ENCODE assay signal across 1 cellular context in genomic region chr6:16751251-16751946, GRCh38.
A peak's percentile ranks its signal among the peaks of the same experiment; 100 is the strongest.
TF ChIP-seq lines count a peak whose summit lies in the region.

No MANE protein-coding gene starts in this region.

TF ChIP-seq in HepG2, 621 proteins besides CTCF, POLR2A, EP300 and RAD21 (continued from another document):
- TF ChIP-seq RNF2 (conservative IDR thresholded peaks at IDR 0.05; ENCODE audit: low read depth), result no peak
- no peak for TF ChIP-seq POLR2AphosphoS5 (IDR thresholded peaks at IDR 0.05; ENCODE audit: low read depth, low read length)
- TF ChIP-seq CHD4 (IDR thresholded peaks at IDR 0.05; ENCODE audit: borderline replicate concordance, low read length), result no peak
- TF ChIP-seq FOXA3 (CRISPR knock-in tag; IDR thresholded peaks at IDR 0.05), result peak; percentile 30; the same call in 1 of the 2 replicates
- TF ChIP-seq ATF4 (CRISPR knock-in tag; IDR thresholded peaks at IDR 0.05), result 0 out of 4 replicates have a peak, but pooled peaks of 1 of the 2 experiments have one; percentile 14
- TF ChIP-seq GTF2F1 (IDR thresholded peaks at IDR 0.05; ENCODE audit: low read length), result no peak
- peak; percentile 51 for TF ChIP-seq GATAD2A (CRISPR knock-in tag; IDR thresholded peaks at IDR 0.05)
- no peak for TF ChIP-seq ZBTB20 (CRISPR knock-in tag; IDR thresholded peaks at IDR 0.05; ENCODE audit: borderline replicate concordance, low read depth)
- TF ChIP-seq SAP130 (CRISPR knock-in tag; IDR thresholded peaks at IDR 0.05; ENCODE audit: low read depth), result peak; percentile 25; the same call in 1 of the 2 replicates
- TF ChIP-seq ARID3A (IDR thresholded peaks at IDR 0.05; ENCODE audit: low read depth, low read length), result 0 out of 2 replicates have a peak, but pooled peaks have one; percentile 0
- peak; percentile 26; the same call in 1 of the 2 replicates for TF ChIP-seq HMG20A (CRISPR knock-in tag; IDR thresholded peaks at IDR 0.05; ENCODE audit: borderline replicate concordance)
- no peak for TF ChIP-seq E2F1 (CRISPR knock-in tag; IDR thresholded peaks at IDR 0.05)
- 0 out of 2 replicates have a peak, but pooled peaks have one; percentile 21 for TF ChIP-seq POGZ (CRISPR knock-in tag; IDR thresholded peaks at IDR 0.05)
- no peak for TF ChIP-seq GTF3A (CRISPR knock-in tag; conservative IDR thresholded peaks at IDR 0.05)
- TF ChIP-seq ZIK1 (CRISPR knock-in tag; IDR thresholded peaks at IDR 0.05; ENCODE audit: borderline replicate concordance, low read depth), result no peak
- TF ChIP-seq ARID5B (CRISPR knock-in tag; IDR thresholded peaks at IDR 0.05), result peak; percentile 42
- peak; percentile 78 for TF ChIP-seq PRDM15 (CRISPR knock-in tag; IDR thresholded peaks at IDR 0.05)
- TF ChIP-seq ZNF274 (CRISPR knock-in tag; IDR thresholded peaks at IDR 0.05), result no peak
- TF ChIP-seq ZNF446 (CRISPR knock-in tag; IDR thresholded peaks at IDR 0.05), result 0 out of 2 replicates have a peak, but pooled peaks have one; percentile 26
- no peak for TF ChIP-seq ZNF7 (CRISPR knock-in tag; IDR thresholded peaks at IDR 0.05)
